In genomic region chr5:163445345-163445744, GRCh38 we compare ENCODE assay signal across 26 cellular contexts. TPM values are rescaled to one million over a fixed set of nuclear protein-coding genes. Genes with fewer than 3 reads are reported as not detected.
"Had no signal": no experiment of that assay in that cellular context is flagged by ENCODE, and none has a peak within 500 bp of the region (broad histone marks: within the 10 kb centered on the region; RNA-seq: fewer than 3 reads in every experiment).

No MANE protein-coding gene starts in this region.

- H3K9me3 ChIP-seq: adrenal gland, body of pancreas, colonic mucosa, esophagus squamous epithelium had no signal

- H3K27me3 ChIP-seq: adrenal gland, body of pancreas, colonic mucosa, esophagus squamous epithelium had no signal

- H3K4me3 ChIP-seq: adrenal gland, body of pancreas, colonic mucosa, esophagus squamous epithelium had no signal

- DNase-seq: activated CD4-positive, alpha-beta memory T cell treated with anti-CD3 and anti-CD28 coated beads for 36 hours; activated CD4-positive, alpha-beta T cell treated with anti-CD3 and anti-CD28 coated beads for 36 hours; activated CD4-positive, alpha-beta T cell treated with anti-CD3 and anti-CD28 coated beads, Interleukin-2, amount 10 ng/mL, durations not matched to agents 24 days and 14 days; activated CD4-positive, CD25-positive, alpha-beta regulatory T cell; activated CD4-positive, CD25-positive, alpha-beta regulatory T cell treated with anti-CD3 and anti-CD28 coated beads, Interleukin-2, amount 50 U/mL, for 72 hours; activated CD8-positive, alpha-beta memory T cell treated with anti-CD3 and anti-CD28 coated beads, Interleukin-2, amount 10 ng/mL, durations not matched to agents 7 days and 5 days; activated CD8-positive, alpha-beta memory T cell treated with anti-CD3 and anti-CD28 coated beads, Interleukin-2, amount 50 U/mL, for 4 hours; activated CD8-positive, alpha-beta T cell treated with anti-CD3 and anti-CD28 coated beads, Interleukin-2, amount 10 ng/mL, durations not matched to agents 7 days and 5 days; activated effector memory CD4-positive, alpha-beta T cell treated with anti-CD3 and anti-CD28 coated beads, Interleukin-2, amount 50 U/mL, for 16 hours; activated naive CD4-positive, alpha-beta T cell treated with anti-CD3 and anti-CD28 coated beads for 36 hours; activated naive CD8-positive, alpha-beta T cell treated with anti-CD3 and anti-CD28 coated beads for 36 hours; activated naive CD8-positive, alpha-beta T cell treated with anti-CD3 and anti-CD28 coated beads, Interleukin-2, amount 50 U/mL, for 24 hours; activated T-cell treated with anti-CD3 and anti-CD28 coated beads, Interleukin-2, amount 50 U/mL, for 1 hour; activated T-cell treated with anti-CD3 and anti-CD28 coated beads, Interleukin-2, amount 50 U/mL, for 48 hours; adrenal gland; amygdala; aorta; body of pancreas; central memory CD4-positive, alpha-beta T cell; cerebellar nuclear complex; colonic mucosa; effector CD8-positive, alpha-beta T cell; esophagus squamous epithelium; foreskin melanocyte; T-helper 2 cell had no signal

- H3K27ac ChIP-seq: adrenal gland, body of pancreas, colonic mucosa, epithelial cell of prostate, esophagus squamous epithelium had no signal

- ATAC-seq: activated CD4-positive, alpha-beta T cell treated with anti-CD3 and anti-CD28 coated beads for 36 hours; activated CD8-positive, alpha-beta memory T cell treated with anti-CD3 and anti-CD28 coated beads, Interleukin-2, amount 10 ng/mL, durations not matched to agents 7 days and 5 days; activated CD8-positive, alpha-beta T cell treated with anti-CD3 and anti-CD28 coated beads, Interleukin-2, amount 10 ng/mL, durations not matched to agents 7 days and 5 days; activated naive CD8-positive, alpha-beta T cell treated with anti-CD3 and anti-CD28 coated beads, Interleukin-2, amount 50 U/mL, for 24 hours; body of pancreas had no signal

RNA-seq across cellular contexts. Expression of gene HMMR, which starts 15.1 kb away (rescaled TPM):
- total RNA-seq: body of pancreas had no signal
